ENCODE assay signal across 20 cellular contexts in genomic region chr11:117042689-117043088, GRCh38.
"Had no signal": no experiment of that assay in that cellular context is flagged by ENCODE, and none has a peak within 500 bp of the region (broad histone marks: within the 10 kb centered on the region; RNA-seq: fewer than 3 reads in every experiment).

No MANE protein-coding gene starts in this region.

- H3K27me3 Mint-ChIP-seq: stimulated activated naive CD8-positive, alpha-beta T cell treated with anti-CD3 and anti-CD28 coated beads, Interleukin-15, Interleukin-2, amounts not matched to agents 100 ng/mL and 50 ng/mL, for 24 hours had no signal

- H3K4me3 Mint-ChIP-seq: stimulated activated naive CD8-positive, alpha-beta T cell treated with anti-CD3 and anti-CD28 coated beads, Interleukin-15, Interleukin-2, amounts not matched to agents 100 ng/mL and 50 ng/mL, for 24 hours had no signal

- H3K27ac Mint-ChIP-seq: stimulated activated naive CD8-positive, alpha-beta T cell treated with anti-CD3 and anti-CD28 coated beads, Interleukin-15, Interleukin-2, amounts not matched to agents 100 ng/mL and 50 ng/mL, for 24 hours had no signal

- ATAC-seq: gastrocnemius medialis, left lung had no signal

- H3K4me1 ChIP-seq: breast epithelium had no signal

- DNase-seq: activated CD4-positive, alpha-beta T cell treated with anti-CD3 and anti-CD28 coated beads for 1 hour; activated effector memory CD4-positive, alpha-beta T cell treated with Interleukin-2 at 50 U/mL for 16 hours; activated naive CD4-positive, alpha-beta T cell treated with anti-CD3 and anti-CD28 coated beads, Interleukin-2, amount 50 U/mL, for 16 hours; activated T-cell treated with anti-CD3 and anti-CD28 coated beads for 4 hours; dermis blood vessel endothelial cell; gastrocnemius medialis; head of caudate nucleus; left lung; mammary epithelial cell; midbrain; occipital lobe; posterior cingulate gyrus; stimulated activated CD4-positive, alpha-beta T cell treated with anti-CD3 and anti-CD28 coated beads, Interleukin-2, amount 100 ng/mL, for 24 hours; SW 1271; trophoblast cell; WERI-Rb-1 had no signal

- H3K9me3 ChIP-seq: breast epithelium, gastrocnemius medialis, left lung, suprapubic skin, vagina had no signal

- H3K27ac ChIP-seq: breast epithelium, gastrocnemius medialis, left lung, suprapubic skin, vagina, WERI-Rb-1 had no signal

- H3K27me3 ChIP-seq: breast epithelium, gastrocnemius medialis, left lung, suprapubic skin, vagina had no signal

- H3K36me3 ChIP-seq: breast epithelium, gastrocnemius medialis, left lung, suprapubic skin, vagina, WERI-Rb-1 had no signal

- H3K4me3 ChIP-seq: breast epithelium, gastrocnemius medialis, left lung, suprapubic skin, vagina had no signal

- H3K9me3 Mint-ChIP-seq: stimulated activated naive CD8-positive, alpha-beta T cell treated with anti-CD3 and anti-CD28 coated beads, Interleukin-15, Interleukin-2, amounts not matched to agents 100 ng/mL and 50 ng/mL, for 24 hours had no signal
